7 cellular contexts compared by ENCODE assay signal in genomic region chr11:86202013-86202336, GRCh38. TPM values are rescaled to one million over a fixed set of nuclear protein-coding genes. Genes with fewer than 3 reads are reported as not detected.
DNase-seq lines count a peak whose midpoint lies in the region; ATAC-seq, FAIRE-seq and TF ChIP-seq lines count a peak whose summit lies in the region.

No MANE protein-coding gene starts in this region.

- no peaks in the 10 kb centered on the region for H3K9me3 ChIP-seq in GM12878 (replicated peaks; ENCODE audit: control insufficient read depth, insufficient read depth, low read length)
- no peaks in the 10 kb centered on the region for H3K9me3 ChIP-seq in neutrophil

- in situ Hi-C loops in GM12878 (cut with MboI), result no loop called here
- in situ Hi-C loops in KBM-7 (cut with MboI; ENCODE audit: low pct_unique_long_range_greater_than_20kb, low sequenced_read_pairs), result no loop called here

- BruUV-seq in GM12878 (replicated peaks; lab: Mats Ljungman, UMichigan), result no TSS peak

- no peak for DNase-seq in GM12878 (ENCODE audit: low read depth, low spot score)
- DNase-seq in KBM-7, result no peak
- no peak for DNase-seq in stimulated activated CD4-positive, alpha-beta T cell treated with anti-CD3 and anti-CD28 coated beads, Interleukin-1b, Interleukin-23, amount 100 ng/mL, for 48 hours
- DNase-seq in T1000 (lab: John Stamatoyannopoulos, UW), result no peak

- ATAC-seq in GM21360 (IDR thresholded peaks at IDR 0.05; ENCODE audit: unreplicated experiment) (peak; percentile 38), HG03432 (IDR thresholded peaks at IDR 0.05; ENCODE audit: unreplicated experiment) (peak; percentile 56), GM12878 (peak; percentile 85)

- no peak for TF ChIP-seq EP300 in GM12878 (IDR thresholded peaks at IDR 0.05; ENCODE audit: borderline replicate concordance in 1 of 2, control insufficient read depth in 1 of 2, low read depth in 2 of 2, low read length in 2 of 2)

- H2AFZ ChIP-seq in GM12878 (ENCODE audit: control insufficient read depth, low read depth, low read length), result peak overlapping the region; percentile 87

- intact Hi-C loops in GM12878 (cut with micrococcal nuclease; ENCODE audit: unreplicated experiment), result loop anchor here (2.0 kb wide), 1 partner anchor 91 kb away; no protein-coding TSS in a partner anchor

- RAD21 ChIA-PET in GM12878 (lab: Charles Lee; ENCODE audit: unreplicated experiment), result interaction anchor here (0.7 to 8.2 kb wide), 15 partner anchors 9 to 159 kb away, joined by 3 to 64 read pairs (median 5); partner anchors contain the start of gene PICALM

- H3K9ac ChIP-seq in GM12878 (ENCODE audit: control insufficient read depth, insufficient read depth, low read length), result peak overlapping the region; percentile 68

- no peak for TF ChIP-seq POLR2A in GM12878 (IDR thresholded peaks at IDR 0.05; ENCODE audit: low read depth, low read length)

- no peak for TF ChIP-seq RAD21 in GM12878 (IDR thresholded peaks at IDR 0.05; ENCODE audit: insufficient read depth, low read depth, low read length)

- H3K4me1 ChIP-seq in GM12878 (ENCODE audit: control insufficient read depth, insufficient read depth, low read length), result peaks cover 15% of the 10 kb centered on the region
- peaks cover 74% of the 10 kb centered on the region in 2 experiments for H3K4me1 ChIP-seq in neutrophil (ENCODE audit: control insufficient read depth in 1 of 2, insufficient read depth in 1 of 2, low read depth in 1 of 2, low read length in 1 of 2)

- CTCF ChIA-PET in GM12878 (lab: Yijun Ruan, JAX), result interaction anchor here (0.7 to 3.7 kb wide), 16 partner anchors 9 to 347 kb away, joined by 3 to 29 read pairs (median 4); partner anchors contain the start of gene CCDC83

- SMC1A ChIA-PET in GM12878 (lab: Charles Lee; ENCODE audit: uncharacterized antibody, unreplicated experiment), result interaction anchor here (0.6 to 3.8 kb wide), 22 partner anchors 9 to 347 kb away, joined by 3 to 22 read pairs (median 4); partner anchors contain the start of genes CCDC83, HIKESHI and PICALM

- no peak for TF ChIP-seq CTCF in GM12878 (IDR thresholded peaks at IDR 0.05 in 2 of 3, conservative IDR thresholded peaks at IDR 0.05 in 1 of 3; ENCODE audit: control insufficient read depth in 2 of 3, extremely low read depth in 1 of 3, insufficient read depth in 1 of 3, low read depth in 3 of 3, low read length in 3 of 3)
- no peak for TF ChIP-seq CTCF in neutrophil (IDR thresholded peaks at IDR 0.05)

- no peaks in the 10 kb centered on the region for H3K79me2 ChIP-seq in GM12878 (ENCODE audit: control insufficient read depth, insufficient read depth, low read length)

- no peak for FAIRE-seq in GM12878 (lab: Jason Lieb, UNC)

- H3K36me3 ChIP-seq in GM12878 (ENCODE audit: control insufficient read depth in 2 of 2, insufficient read depth in 2 of 2, low read length in 1 of 2) (no peaks in the 10 kb centered on the region), neutrophil (no peaks in the 10 kb centered on the region)

- H4K20me1 ChIP-seq in GM12878 (ENCODE audit: control insufficient read depth, insufficient read depth), result no peaks in the 10 kb centered on the region

- peak overlapping the region; percentile 80 for H3K4me2 ChIP-seq in GM12878 (ENCODE audit: control insufficient read depth, insufficient read depth)

- POLR2A ChIA-PET in GM12878 (lab: Charles Lee), result interaction anchor here (0.7 to 2.2 kb wide), 7 partner anchors 8 to 177 kb away, joined by 3 to 10 read pairs (median 3); no protein-coding TSS in a partner anchor

- H3K4me3 ChIP-seq in GM12878 (peak overlapping the region; percentile 66), neutrophil (ENCODE audit: low read depth in 1 of 2, low read length in 1 of 2) (peak overlapping the region; percentile 58 to 64)

- H3K27ac ChIP-seq in GM12878 (ENCODE audit: control insufficient read depth, insufficient read depth) (peak overlapping the region; percentile 82), neutrophil (peak overlapping the region; percentile 99)

- no peaks in the 10 kb centered on the region for H3K27me3 ChIP-seq in GM12878 (replicated peaks in 1 of 2; ENCODE audit: control insufficient read depth in 2 of 2, insufficient read depth in 2 of 2, low read length in 1 of 2)
- H3K27me3 ChIP-seq in neutrophil, result no peaks in the 10 kb centered on the region

TF ChIP-seq in GM12878, 131 proteins besides CTCF, POLR2A, EP300 and RAD21:
- TF ChIP-seq NFIC (IDR thresholded peaks at IDR 0.05; ENCODE audit: low read depth, low read length), result 0 out of 2 replicates have a peak, but pooled peaks have one; percentile 10
- no peak for TF ChIP-seq ZZZ3 (IDR thresholded peaks at IDR 0.05; ENCODE audit: control insufficient read depth, insufficient read length, low read depth)
- peak; percentile 53; the same call in 1 of the 2 replicates for TF ChIP-seq SPI1 (IDR thresholded peaks at IDR 0.05; ENCODE audit: borderline replicate concordance, insufficient read depth, low read depth, low read length)
- no peak for TF ChIP-seq TARDBP (IDR thresholded peaks at IDR 0.05; ENCODE audit: borderline replicate concordance)
- 0 out of 2 replicates have a peak, but pooled peaks have one; percentile 13 for TF ChIP-seq BMI1 (IDR thresholded peaks at IDR 0.05; ENCODE audit: borderline replicate concordance)
- TF ChIP-seq JUNB (IDR thresholded peaks at IDR 0.05), result peak; percentile 39
- no peak for TF ChIP-seq SMC3 (IDR thresholded peaks at IDR 0.05; ENCODE audit: borderline replicate concordance, low read length)
- TF ChIP-seq MTA3 (IDR thresholded peaks at IDR 0.05; ENCODE audit: borderline replicate concordance, low read length), result no peak; the same call in 1 of the 2 replicates

RNA-seq across cellular contexts. Expression of gene EED, which starts 42.6 kb away (rescaled TPM):
- total RNA-seq in GM12878 (2013; cell fraction: nucleolus; rRNA removed), result 146 and 159 TPM in 2 replicates
- total RNA-seq in GM12878 (2014; rRNA removed) (41.5 and 53.4 TPM in 2 replicates), GM12878 (2014; rRNA removed; fragmentation: Illumina TruSeq; extraction: Trizol) (58.8 and 60.4 TPM in 2 replicates), GM12878 (2021) (46.3 and 53.1 TPM in 2 replicates)
- polyA plus RNA-seq in GM12878 (2011; ENCODE audit: low read depth), result 39.3 TPM
- polyA plus RNA-seq in GM12878 (2011; rRNA removed) (85.6 and 113 TPM in 2 replicates), GM12878 (2014; fragmentation: Illumina TruSeq; extraction: Trizol) (51.1 and 61.8 TPM in 2 replicates), GM12878 (2014; fragmentation: Nextera tagmentation; extraction: Ambion mirVana) (100 to 1,000 TPM; 101 to 140 TPM), GM12878 (2014; rRNA removed) (41.4 and 49.5 TPM in 2 replicates), GM12878 (2016; fragmentation: Nextera tagmentation; extraction: Ambion mirVana) (100 to 1,000 TPM in 1 of 2 experiments, 10 to 100 TPM in 1; 95.1 to 105 TPM)
- 25.9 and 27.1 TPM in 2 replicates for polyA plus RNA-seq in GM12878 (2011; cell fraction: cytosol; rRNA removed)
- 50.5 and 65.2 TPM in 2 replicates for polyA plus RNA-seq in GM12878 (2011; cell fraction: nucleus; rRNA removed)
- 57.2 and 62.0 TPM in 2 replicates for polyA plus RNA-seq in GM12878 (2012)
- polyA minus RNA-seq in GM12878 (2011; rRNA and poly(A)+ RNA removed), result 34.6 and 51.6 TPM in 2 replicates
- polyA minus RNA-seq in GM12878 (2011; cell fraction: cytosol; rRNA and poly(A)+ RNA removed), result 17.0 and 27.9 TPM in 2 replicates
- 42.0 and 76.3 TPM in 2 replicates for polyA minus RNA-seq in GM12878 (2011; cell fraction: nucleus; rRNA and poly(A)+ RNA removed)
